ENCODE assay signal across 1 cellular context in genomic region chr3:24306518-24306917, GRCh38.
TF ChIP-seq lines count a peak whose summit lies in the region.

No MANE protein-coding gene starts in this region.

TF ChIP-seq in GM23338, 12 proteins besides CTCF, POLR2A, EP300 and RAD21 (continued from another document):
- TF ChIP-seq CREB1 (CRISPR knock-in tag; IDR thresholded peaks at IDR 0.05; ENCODE audit: low read depth) (no peak), STAT1 (IDR thresholded peaks at IDR 0.05; ENCODE audit: unreplicated experiment) (no peak), ZNF462 (CRISPR knock-in tag; IDR thresholded peaks at IDR 0.05) (no peak), EZH2phosphoT487 (IDR thresholded peaks at IDR 0.05; ENCODE audit: unreplicated experiment) (no peak), NANOG (IDR thresholded peaks at IDR 0.05; ENCODE audit: borderline replicate concordance) (no peak), REST (IDR thresholded peaks at IDR 0.05; ENCODE audit: unreplicated experiment) (no peak), JUNB (IDR thresholded peaks at IDR 0.05; ENCODE audit: unreplicated experiment) (no peak)
